In genomic region chr20:63611646-63612045, GRCh38 we compare ENCODE assay signal across 23 cellular contexts. TPM values are rescaled to one million over a fixed set of nuclear protein-coding genes. Genes with fewer than 3 reads are reported as not detected.
DNase-seq lines count a peak whose midpoint lies in the region; ATAC-seq and TF ChIP-seq lines count a peak whose summit lies in the region.
"Had no signal": no experiment of that assay in that cellular context is flagged by ENCODE, and none has a peak within 500 bp of the region (broad histone marks: within the 10 kb centered on the region; RNA-seq: fewer than 3 reads in every experiment).

No MANE protein-coding gene starts in this region.

- H3K14ac ChIP-seq in H9 (ENCODE audit: insufficient read depth, low read length), result no peak overlapping the region

- H3K79me1 ChIP-seq in H9 (ENCODE audit: insufficient read depth, low read depth, low read length, poor library complexity, severe bottlenecking), result no peaks in the 10 kb centered on the region

- H3K9ac ChIP-seq in H9 (ENCODE audit: extremely low read depth, insufficient read length, low read length), result no peak overlapping the region
- H3K9ac ChIP-seq: KMS-11 had no signal

- no peak overlapping the region for H3K4ac ChIP-seq in H9 (ENCODE audit: low read depth, low read length)

- H2BK5ac ChIP-seq in H9 (ENCODE audit: insufficient read length, low read length), result no peak overlapping the region

- TF ChIP-seq CTCF in H9 (conservative IDR thresholded peaks at IDR 0.05), result no peak
- TF ChIP-seq CTCF in chondrocyte (IDR thresholded peaks at IDR 0.05), result no peak
- no peak for TF ChIP-seq CTCF in neutrophil (IDR thresholded peaks at IDR 0.05)

- no peak overlapping the region for H3K27ac ChIP-seq in H9 (ENCODE audit: insufficient read length, low read depth, low read length)
- H3K27ac ChIP-seq in neutrophil, result peak overlapping the region; percentile 87
- H3K27ac ChIP-seq: A549, KMS-11, SJCRH30 had no signal

- no peak overlapping the region for H3K4me2 ChIP-seq in H9 (ENCODE audit: insufficient read depth, insufficient read length, low read length)
- H3K4me2 ChIP-seq: A549, GM23338, KMS-11 had no signal

- H3K56ac ChIP-seq in H9 (ENCODE audit: insufficient read length, low read depth, low read length), result no peak overlapping the region

- no peak overlapping the region for H3K4me3 Mint-ChIP-seq in H9
- H3K4me3 Mint-ChIP-seq in chondrocyte (ENCODE audit: unreplicated experiment), result no peak overlapping the region
- H3K4me3 Mint-ChIP-seq in activated T-helper 17 cell treated with anti-CD3 and anti-CD28 coated beads, Interleukin-2, amount 50 U/mL, for 72 hours, result no peak overlapping the region
- H3K4me3 Mint-ChIP-seq: GM23338, HFFc6, IgD-negative memory B cell had no signal

- H3K4me1 ChIP-seq in H9 (ENCODE audit: insufficient read depth, low read length), result no peaks in the 10 kb centered on the region
- peaks cover 39% of the 10 kb centered on the region in 2 experiments for H3K4me1 ChIP-seq in neutrophil (ENCODE audit: control insufficient read depth in 1 of 2, insufficient read depth in 1 of 2, low read depth in 1 of 2, low read length in 1 of 2)
- H3K4me1 ChIP-seq: A549, HAP-1, SJCRH30 had no signal

- no peaks in the 10 kb centered on the region for H3K27me3 Mint-ChIP-seq in H9 (ENCODE audit: low read depth)
- no peaks in the 10 kb centered on the region for H3K27me3 Mint-ChIP-seq in chondrocyte (ENCODE audit: low read depth)
- H3K27me3 Mint-ChIP-seq in activated T-helper 17 cell treated with anti-CD3 and anti-CD28 coated beads, Interleukin-2, amount 50 U/mL, for 72 hours, result no peaks in the 10 kb centered on the region
- H3K27me3 Mint-ChIP-seq: IgD-negative memory B cell had no signal

- H2BK15ac ChIP-seq in H9 (ENCODE audit: low read depth, low read length), result no peak overlapping the region

- no peak overlapping the region for H2BK12ac ChIP-seq in H9 (ENCODE audit: insufficient read length, low read depth, low read length)

- H3K9me3 ChIP-seq in H9 (ENCODE audit: control insufficient read depth, low read depth, low read length), result peaks cover 13% of the 10 kb centered on the region
- H3K9me3 ChIP-seq in neutrophil, result no peaks in the 10 kb centered on the region
- H3K9me3 ChIP-seq: A549, HAP-1, SJCRH30 had no signal

- no peak overlapping the region for H2AK5ac ChIP-seq in H9 (ENCODE audit: insufficient read length, low read length)

- H3K36me3 Mint-ChIP-seq in H9 (ENCODE audit: insufficient read depth in 1 of 3, low read depth in 3 of 3), result peaks cover 29 to 35% (median 31%) of the 10 kb centered on the region in 3 experiments
- peaks cover 10% of the 10 kb centered on the region for H3K36me3 Mint-ChIP-seq in chondrocyte (ENCODE audit: low read depth)
- H3K36me3 Mint-ChIP-seq in activated T-helper 17 cell treated with anti-CD3 and anti-CD28 coated beads, Interleukin-2, amount 50 U/mL, for 72 hours (ENCODE audit: low read depth), result peaks cover 55% of the 10 kb centered on the region

- DNase-seq in H9 (no peak), chondrocyte (ENCODE audit: low spot score) (peak; percentile 56), middle frontal gyrus (ENCODE audit: extremely low spot score, low spot score) (no peak), NOMO-1 treated with dmso at 0.1 percent for 144 hours (lab: John Stamatoyannopoulos, UW; ENCODE audit: unreplicated experiment) (no peak), NCI-H146 (lab: John Stamatoyannopoulos, UW) (no peak)
- DNase-seq: AML-193, Calu3, HFFc6, MM.1S, NCI-H1694, NCI-H2029 treated with DMSO at 0.1 percent for 48 hours, NCI-H2227 treated with DMSO at 0.1 percent for 48 hours, NCI-H526 treated with DMSO at 0.1 percent for 48 hours, SJCRH30 had no signal

- ATAC-seq in activated T-helper 17 cell treated with anti-CD3 and anti-CD28 coated beads, Interleukin-2, amount 50 U/mL, for 72 hours (replicated peaks), result no peak
- ATAC-seq: A549, GM23338, Right ventricle myocardium inferior, SK-N-SH treated with all-trans-retinoic acid at 6 μM for 48 hours had no signal

- peak overlapping the region in 1 of 2 experiments; percentile 31 for H3K4me3 ChIP-seq in neutrophil (ENCODE audit: low read depth in 1 of 2, low read length in 1 of 2)
- H3K4me3 ChIP-seq: A549, GM23338, HAP-1, SJCRH30 had no signal

- H4K5ac ChIP-seq in H9 (ENCODE audit: insufficient read length, low read depth, low read length), result no peak overlapping the region

- H3K27me3 ChIP-seq in H9 (ENCODE audit: insufficient read depth, low read length), result no peaks in the 10 kb centered on the region
- no peaks in the 10 kb centered on the region for H3K27me3 ChIP-seq in neutrophil
- H3K27me3 ChIP-seq: SJCRH30 had no signal

- no peaks in the 10 kb centered on the region for H3K79me2 ChIP-seq in H9 (ENCODE audit: insufficient read depth, low read length)

- H2AFZ ChIP-seq in H9 (ENCODE audit: low read length), result no peak overlapping the region
- H2AFZ ChIP-seq: GM23338 had no signal

- no peak overlapping the region for H3T11ph ChIP-seq in H9 (ENCODE audit: low read length)

- H4K8ac ChIP-seq in H9 (replicated peaks; ENCODE audit: insufficient read length, low read depth, low read length), result no peak overlapping the region

- no peaks in the 10 kb centered on the region for H3K23me2 ChIP-seq in H9 (ENCODE audit: insufficient read length, low read depth, low read length, poor library complexity, severe bottlenecking)

- WGBS in H9 (ENCODE audit: extremely low coverage, insufficient read length, low lambda C conversion rate), result no CpG with 5 or more reads among the region's 10 CpGs

- no peak overlapping the region for H2BK20ac ChIP-seq in H9 (ENCODE audit: low read depth, low read length, poor library complexity, severe bottlenecking)

- H3K36me3 ChIP-seq in neutrophil, result peaks cover 13% of the 10 kb centered on the region

- H3K23ac ChIP-seq in H9 (ENCODE audit: insufficient read length, low read depth, low read length), result no peak overlapping the region

- no peaks in the 10 kb centered on the region for H4K20me1 ChIP-seq in H9 (ENCODE audit: control insufficient read depth, insufficient read depth, insufficient read length)

- H2BK120ac ChIP-seq in H9 (ENCODE audit: low read depth, low read length, poor library complexity, severe bottlenecking), result no peak overlapping the region

- no peak overlapping the region for H3K18ac ChIP-seq in H9 (ENCODE audit: insufficient read length, low read depth, low read length)

- no peak overlapping the region for H4K91ac ChIP-seq in H9 (ENCODE audit: insufficient read length, low read depth, low read length)

- H3K4me1 Mint-ChIP-seq in H9, result no peaks in the 10 kb centered on the region
- peaks cover 4% of the 10 kb centered on the region for H3K4me1 Mint-ChIP-seq in chondrocyte (ENCODE audit: low read depth)
- no peaks in the 10 kb centered on the region for H3K4me1 Mint-ChIP-seq in activated T-helper 17 cell treated with anti-CD3 and anti-CD28 coated beads, Interleukin-2, amount 50 U/mL, for 72 hours
- H3K4me1 Mint-ChIP-seq: GM23338 had no signal

- H3K9me3 Mint-ChIP-seq in H9, result peaks cover 17 to 19% of the 10 kb centered on the region in 2 experiments
- no peaks in the 10 kb centered on the region for H3K9me3 Mint-ChIP-seq in chondrocyte (ENCODE audit: low read depth)
- H3K9me3 Mint-ChIP-seq in activated T-helper 17 cell treated with anti-CD3 and anti-CD28 coated beads, Interleukin-2, amount 50 U/mL, for 72 hours, result no peaks in the 10 kb centered on the region
- H3K9me3 Mint-ChIP-seq: HFFc6 had no signal

- H3K27ac Mint-ChIP-seq in H9, result peak overlapping the region in 2 of 3 experiments; percentile 20 to 48; a peak in 2 of 7 replicates
- H3K27ac Mint-ChIP-seq in chondrocyte (ENCODE audit: unreplicated experiment), result no peak overlapping the region
- no peak overlapping the region for H3K27ac Mint-ChIP-seq in activated T-helper 17 cell treated with anti-CD3 and anti-CD28 coated beads, Interleukin-2, amount 50 U/mL, for 72 hours
- H3K27ac Mint-ChIP-seq: GM23338, HFFc6 had no signal

RNA-seq across cellular contexts. Expression of gene GMEB2, which starts 15.3 kb away (rescaled TPM):
- 14.3 and 14.8 TPM in 2 replicates for total RNA-seq in H9 (2021)
- total RNA-seq in chondrocyte, result 7.8 to 8.5 TPM (median 7.9 TPM) in 3 replicates
- total RNA-seq in activated T-helper 17 cell treated with anti-CD3 and anti-CD28 coated beads, Interleukin-2, amount 50 U/mL, for 72 hours, result 10 to 100 TPM; 11.5 to 19.6 TPM

RNA-seq across cellular contexts. Expression of gene HELZ2, which starts 37.6 kb away (rescaled TPM):
- total RNA-seq in H9 (2021) (27.9 and 29.3 TPM in 2 replicates), chondrocyte (13.6 to 18.1 TPM (median 14.9 TPM) in 3 replicates)
- 10 to 100 TPM in 1 of 2 donors, 1 to 10 TPM in 1; 8.2 to 12.6 TPM for total RNA-seq in activated T-helper 17 cell treated with anti-CD3 and anti-CD28 coated beads, Interleukin-2, amount 50 U/mL, for 72 hours

RNA-seq across cellular contexts. Expression of gene STMN3, which starts 41.6 kb away (rescaled TPM):
- 54.0 and 58.4 TPM in 2 replicates for total RNA-seq in H9 (2021)
- total RNA-seq in chondrocyte, result 7.8 to 15.0 TPM (median 7.8 TPM) in 3 replicates
- total RNA-seq in activated T-helper 17 cell treated with anti-CD3 and anti-CD28 coated beads, Interleukin-2, amount 50 U/mL, for 72 hours, result 10 to 100 TPM; 15.1 to 24.7 TPM

RNA-seq across cellular contexts. Expression of gene RTEL1, which starts 46.5 kb away (rescaled TPM):
- total RNA-seq in H9 (2021) (33.4 and 36.5 TPM in 2 replicates), chondrocyte (20.4 to 45.3 TPM (median 21.9 TPM) in 3 replicates)
- 10 to 100 TPM; 41.8 to 51.8 TPM for total RNA-seq in activated T-helper 17 cell treated with anti-CD3 and anti-CD28 coated beads, Interleukin-2, amount 50 U/mL, for 72 hours

RNA-seq across cellular contexts. Expression of gene FNDC11, which starts 57.7 kb away (rescaled TPM):
- total RNA-seq in H9 (2021) (2.5 and 2.7 TPM in 2 replicates), chondrocyte (0.25 to 0.38 TPM in 2 of 3 replicates, not detected in the other)
- total RNA-seq in activated T-helper 17 cell treated with anti-CD3 and anti-CD28 coated beads, Interleukin-2, amount 50 U/mL, for 72 hours, result under 1 TPM in 1 of 2 donors, not detected in 1; 0.40 TPM
- total RNA-seq: Calu3, HFFc6 had no signal

Comparison
In these comparisons a context has a peak if more than half of its experiments do, and no peak if none do; other contexts are left out.
1. H3K27ac Mint-ChIP-seq: peak in H9 (2 of 3); none in chondrocyte (single experiment) and activated T-helper 17 cell treated with anti-CD3 and anti-CD28 coated beads, Interleukin-2, amount 50 U/mL, for 72 hours (single experiment).